7 cellular contexts compared by ENCODE assay signal in the genomic region with DNA sequence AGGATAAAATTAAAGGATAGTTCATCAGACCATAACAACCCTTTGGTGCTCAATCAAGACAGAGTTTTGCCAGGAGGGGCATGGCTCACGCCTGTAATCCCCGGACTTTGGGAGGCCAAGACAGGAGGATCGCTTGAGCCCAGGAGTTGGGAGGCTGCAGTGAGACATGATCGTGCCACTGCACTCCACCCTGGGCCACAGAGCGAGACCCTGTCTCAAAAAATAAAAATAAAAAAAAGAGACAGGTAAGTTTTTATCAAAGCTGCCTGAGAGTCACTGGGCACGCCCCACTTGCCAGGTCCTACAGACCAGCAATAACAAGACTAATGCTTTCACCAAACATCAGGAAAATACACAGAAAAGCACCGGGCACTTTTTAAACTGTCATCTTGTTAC. TPM values are rescaled to one million over a fixed set of nuclear protein-coding genes. Genes with fewer than 3 reads are reported as not detected.
A peak's percentile ranks its signal among the peaks of the same experiment; 100 is the strongest.
DNase-seq lines count a peak whose midpoint lies in the region; ATAC-seq and TF ChIP-seq lines count a peak whose summit lies in the region.

No MANE protein-coding gene starts in this region.

- intact Hi-C loops in upper lobe of right lung (cut with DNase I) = no loop called here

- TF ChIP-seq CTCF in liver (IDR thresholded peaks at IDR 0.05; ENCODE audit: low read depth, low read length, missing input control) (no peak), upper lobe of right lung (IDR thresholded peaks at IDR 0.05) (no peak)

- no peaks in the 10 kb centered on the region for H3K36me3 ChIP-seq in liver (ENCODE audit: control insufficient read depth in 4 of 4, insufficient read depth in 3 of 4, low read depth in 1 of 4, low read length in 3 of 4)
- H3K36me3 ChIP-seq in upper lobe of right lung = no peaks in the 10 kb centered on the region

- H3K4me1 ChIP-seq in liver (ENCODE audit: control insufficient read depth in 4 of 4, insufficient read depth in 4 of 4, low read length in 3 of 4) = peaks cover 0 to 30% (median 24%) of the 10 kb centered on the region in 4 donors
- H3K4me1 ChIP-seq in upper lobe of right lung = peaks cover 19% of the 10 kb centered on the region

- H3K27me3 ChIP-seq in liver (ENCODE audit: control insufficient read depth in 4 of 4, insufficient read depth in 4 of 4, low read length in 3 of 4) = no peaks in the 10 kb centered on the region
- no peaks in the 10 kb centered on the region for H3K27me3 ChIP-seq in upper lobe of right lung

- no peaks in the 10 kb centered on the region for H3K9me3 ChIP-seq in liver (ENCODE audit: control insufficient read depth in 4 of 4, low read length in 3 of 4)
- H3K9me3 ChIP-seq in upper lobe of right lung = no peaks in the 10 kb centered on the region

- H3K9ac ChIP-seq in liver (ENCODE audit: low read depth in 1 of 2, low read length in 2 of 2) = peak overlapping the region; percentile 89 to 93

- H3K27ac ChIP-seq in liver (ENCODE audit: low read depth in 1 of 2, low read length in 2 of 2) (peak overlapping the region; percentile 95 to 99), upper lobe of right lung (peak overlapping the region; percentile 97)

- peak overlapping the region; percentile 95 for H3K27ac Mint-ChIP-seq in activated naive CD8-positive, alpha-beta T cell treated with anti-CD3 and anti-CD28 coated beads for 36 hours

- no peaks in the 10 kb centered on the region for H3K9me3 Mint-ChIP-seq in activated naive CD8-positive, alpha-beta T cell treated with anti-CD3 and anti-CD28 coated beads for 36 hours

- H3K4me3 ChIP-seq in liver (ENCODE audit: low read depth in 1 of 3, low read length in 3 of 3) = peak overlapping the region; percentile 73 to 81 (median 81)
- H3K4me3 ChIP-seq in upper lobe of right lung = peak overlapping the region; percentile 78

- peak overlapping the region; percentile 93 for H3K4me3 Mint-ChIP-seq in activated naive CD8-positive, alpha-beta T cell treated with anti-CD3 and anti-CD28 coated beads for 36 hours

- H3K36me3 Mint-ChIP-seq in activated naive CD8-positive, alpha-beta T cell treated with anti-CD3 and anti-CD28 coated beads for 36 hours = peaks cover 16% of the 10 kb centered on the region

- TF ChIP-seq RAD21 in liver (IDR thresholded peaks at IDR 0.05) = no peak

- H3K27me3 Mint-ChIP-seq in activated naive CD8-positive, alpha-beta T cell treated with anti-CD3 and anti-CD28 coated beads for 36 hours = no peaks in the 10 kb centered on the region

- ATAC-seq in GM19455 (IDR thresholded peaks at IDR 0.05; ENCODE audit: unreplicated experiment) (peak; percentile 1), HG03378 (IDR thresholded peaks at IDR 0.05; ENCODE audit: unreplicated experiment) (peak; percentile 7), upper lobe of right lung (no peak)

- DNase-seq in activated naive CD8-positive, alpha-beta T cell treated with anti-CD3 and anti-CD28 coated beads for 36 hours = no peak
- DNase-seq in upper lobe of right lung = no peak
- no peak for DNase-seq in mucosa of gallbladder (ENCODE audit: low spot score)
- no peak for DNase-seq in Ammon's horn (ENCODE audit: low spot score)

- 72% methylated on average over 7 of the region's 7 CpGs for WGBS in liver

- H3K4me1 Mint-ChIP-seq in activated naive CD8-positive, alpha-beta T cell treated with anti-CD3 and anti-CD28 coated beads for 36 hours = peaks cover 37% of the 10 kb centered on the region

TF ChIP-seq in liver, 16 proteins besides CTCF, POLR2A, EP300 and RAD21:
- TF ChIP-seq RXRA (IDR thresholded peaks at IDR 0.05) (no peak), EGR1 (IDR thresholded peaks at IDR 0.05; ENCODE audit: low read depth in 2 of 2) (no peak), YY1 (IDR thresholded peaks at IDR 0.05) (no peak), FOXA1 (IDR thresholded peaks at IDR 0.05) (no peak), ATF3 (IDR thresholded peaks at IDR 0.05) (no peak), NR2F2 (IDR thresholded peaks at IDR 0.05) (no peak), GABPA (IDR thresholded peaks at IDR 0.05 in 1 of 2, conservative IDR thresholded peaks at IDR 0.05 in 1 of 2) (no peak), SP1 (IDR thresholded peaks at IDR 0.05) (no peak), HNF4G (IDR thresholded peaks at IDR 0.05) (no peak), FOXA2 (IDR thresholded peaks at IDR 0.05) (no peak), TAF1 (conservative IDR thresholded peaks at IDR 0.05) (no peak), REST (IDR thresholded peaks at IDR 0.05) (no peak), HNF4A (conservative IDR thresholded peaks at IDR 0.05) (no peak), JUND (IDR thresholded peaks at IDR 0.05) (no peak)
- TF ChIP-seq, protein P1, sequence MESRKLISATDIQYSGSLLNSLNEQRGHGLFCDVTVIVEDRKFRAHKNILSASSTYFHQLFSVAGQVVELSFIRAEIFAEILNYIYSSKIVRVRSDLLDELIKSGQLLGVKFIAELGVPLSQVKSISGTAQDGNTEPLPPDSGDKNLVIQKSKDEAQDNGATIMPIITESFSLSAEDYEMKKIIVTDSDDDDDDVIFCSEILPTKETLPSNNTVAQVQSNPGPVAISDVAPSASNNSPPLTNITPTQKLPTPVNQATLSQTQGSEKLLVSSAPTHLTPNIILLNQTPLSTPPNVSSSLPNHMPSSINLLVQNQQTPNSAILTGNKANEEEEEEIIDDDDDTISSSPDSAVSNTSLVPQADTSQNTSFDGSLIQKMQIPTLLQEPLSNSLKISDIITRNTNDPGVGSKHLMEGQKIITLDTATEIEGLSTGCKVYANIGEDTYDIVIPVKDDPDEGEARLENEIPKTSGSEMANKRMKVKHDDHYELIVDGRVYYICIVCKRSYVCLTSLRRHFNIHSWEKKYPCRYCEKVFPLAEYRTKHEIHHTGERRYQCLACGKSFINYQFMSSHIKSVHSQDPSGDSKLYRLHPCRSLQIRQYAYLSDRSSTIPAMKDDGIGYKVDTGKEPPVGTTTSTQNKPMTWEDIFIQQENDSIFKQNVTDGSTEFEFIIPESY (IDR thresholded peaks at IDR 0.05) = no peak
- TF ChIP-seq, protein P2, sequence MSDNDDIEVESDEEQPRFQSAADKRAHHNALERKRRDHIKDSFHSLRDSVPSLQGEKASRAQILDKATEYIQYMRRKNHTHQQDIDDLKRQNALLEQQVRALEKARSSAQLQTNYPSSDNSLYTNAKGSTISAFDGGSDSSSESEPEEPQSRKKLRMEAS (IDR thresholded peaks at IDR 0.05) = no peak

RNA-seq across cellular contexts. Expression of gene CFAP97, which starts 0.8 kb away (rescaled TPM):
- total RNA-seq in activated naive CD8-positive, alpha-beta T cell treated with anti-CD3 and anti-CD28 coated beads for 36 hours = 10 to 100 TPM; 49.2 to 49.3 TPM
- 10 to 100 TPM; 13.7 to 23.7 TPM for total RNA-seq in liver
- 10 to 100 TPM in 1 of 2 donors, 1 to 10 TPM in 1; 7.5 to 30.9 TPM for polyA plus RNA-seq in liver
- total RNA-seq in upper lobe of right lung = 38.2 TPM
- 32.9 TPM for total RNA-seq in mucosa of gallbladder

RNA-seq across cellular contexts. Expression of gene SNX25, which starts 6.4 kb away (rescaled TPM):
- total RNA-seq in activated naive CD8-positive, alpha-beta T cell treated with anti-CD3 and anti-CD28 coated beads for 36 hours = 10 to 100 TPM; 12.4 to 14.3 TPM
- total RNA-seq in liver = 10 to 100 TPM in 1 of 2 donors, 1 to 10 TPM in 1; 5.9 to 13.9 TPM
- 1 to 10 TPM; 2.8 to 4.2 TPM for polyA plus RNA-seq in liver
- total RNA-seq in upper lobe of right lung = 98.5 TPM
- 18.8 TPM for total RNA-seq in mucosa of gallbladder

RNA-seq across cellular contexts. Expression of gene SLC25A4, which starts 59.9 kb away (rescaled TPM):
- total RNA-seq in activated naive CD8-positive, alpha-beta T cell treated with anti-CD3 and anti-CD28 coated beads for 36 hours = 1 to 10 TPM; 7.6 to 7.8 TPM
- 10 to 100 TPM in 1 of 2 donors, 1 to 10 TPM in 1; 4.4 to 30.0 TPM for total RNA-seq in liver
- polyA plus RNA-seq in liver = 10 to 100 TPM; 23.6 to 64.2 TPM
- total RNA-seq in upper lobe of right lung = 40.3 TPM
- 58.9 TPM for total RNA-seq in mucosa of gallbladder
